ENCODE assay signal across 20 cellular contexts in the genomic region with DNA sequence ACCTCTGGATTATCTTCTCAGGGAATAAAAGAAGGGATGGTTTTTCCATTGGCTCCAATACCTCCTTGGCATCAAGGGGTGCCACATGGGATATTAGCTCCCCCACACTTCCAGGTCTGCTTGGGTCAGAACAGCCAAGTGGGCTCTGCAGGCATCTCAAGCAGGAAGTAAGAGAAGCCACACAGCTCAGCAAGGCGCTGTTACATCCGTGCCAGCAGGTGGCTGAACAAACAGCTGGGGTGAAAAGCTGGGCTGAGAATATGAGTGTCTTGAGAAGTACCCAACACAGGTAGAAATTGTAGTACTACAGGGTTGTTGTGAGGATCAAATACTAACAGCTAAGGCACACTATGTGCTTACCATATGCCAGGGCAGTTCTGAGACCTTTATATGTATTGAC.
DNase-seq lines count a peak whose midpoint lies in the region; ATAC-seq, FAIRE-seq and TF ChIP-seq lines count a peak whose summit lies in the region.
"Had no signal": no experiment of that assay in that cellular context is flagged by ENCODE, and none has a peak within 500 bp of the region (broad histone marks: within the 10 kb centered on the region; RNA-seq: fewer than 3 reads in every experiment).

No MANE protein-coding gene starts in this region.

- TF ChIP-seq RAD21 in GM12878 (IDR thresholded peaks at IDR 0.05; ENCODE audit: insufficient read depth, low read depth, low read length) = no peak

- H3K4me1 Mint-ChIP-seq in activated CD8-positive, alpha-beta T cell treated with anti-CD3 and anti-CD28 coated beads for 36 hours (ENCODE audit: low read depth) = no peaks in the 10 kb centered on the region
- H3K4me1 Mint-ChIP-seq in activated CD8-positive, alpha-beta T cell treated with anti-CD3 and anti-CD28 coated beads, Interleukin-2, amount 10 ng/mL, durations not matched to agents 7 days and 5 days (ENCODE audit: low read depth) = peaks cover 3% of the 10 kb centered on the region

- H3K27ac ChIP-seq in GM12878 (ENCODE audit: control insufficient read depth, insufficient read depth) = no peak overlapping the region
- H3K27ac ChIP-seq: A549 had no signal

- RAD21 ChIA-PET in GM12878 (lab: Charles Lee; ENCODE audit: unreplicated experiment) = no interaction called here

- intact Hi-C loops in activated CD8-positive, alpha-beta T cell treated with anti-CD3 and anti-CD28 coated beads for 36 hours (cut with micrococcal nuclease) = no loop called here
- intact Hi-C loops in GM12878 (cut with micrococcal nuclease; ENCODE audit: unreplicated experiment) (no loop called here), Right ventricle myocardium inferior (cut with DNase I) (no loop called here)

- no peaks in the 10 kb centered on the region for H3K79me2 ChIP-seq in GM12878 (ENCODE audit: control insufficient read depth, insufficient read depth, low read length)

- no peak for FAIRE-seq in GM12878 (lab: Jason Lieb, UNC)
- FAIRE-seq: A549, HTR-8/SVneo had no signal

- BruUV-seq in GM12878 (replicated peaks; lab: Mats Ljungman, UMichigan) = no TSS peak

- POLR2A ChIA-PET in activated CD8-positive, alpha-beta T cell treated with anti-CD3 and anti-CD28 coated beads for 36 hours (lab: Charles Lee) = no interaction called here
- POLR2A ChIA-PET in activated CD8-positive, alpha-beta T cell treated with anti-CD3 and anti-CD28 coated beads, Interleukin-2, amount 10 ng/mL, durations not matched to agents 7 days and 5 days (lab: Charles Lee) = no interaction called here
- POLR2A ChIA-PET in GM12878 (lab: Charles Lee) = no interaction called here

- H3K27me3 Mint-ChIP-seq in activated CD8-positive, alpha-beta T cell treated with anti-CD3 and anti-CD28 coated beads for 36 hours = no peaks in the 10 kb centered on the region
- no peaks in the 10 kb centered on the region for H3K27me3 Mint-ChIP-seq in activated CD8-positive, alpha-beta T cell treated with anti-CD3 and anti-CD28 coated beads, Interleukin-2, amount 10 ng/mL, durations not matched to agents 7 days and 5 days (ENCODE audit: low read depth)

- H3K27me3 ChIP-seq in GM12878 (replicated peaks in 1 of 2; ENCODE audit: control insufficient read depth in 2 of 2, insufficient read depth in 2 of 2, low read length in 1 of 2) = no peaks in the 10 kb centered on the region

- CTCF ChIA-PET in activated CD8-positive, alpha-beta T cell treated with anti-CD3 and anti-CD28 coated beads for 36 hours (lab: Charles Lee) = interaction anchor here (1.6 kb wide), 1 partner anchor 102 kb away, joined by 4 read pairs; no protein-coding TSS in a partner anchor
- CTCF ChIA-PET in activated CD8-positive, alpha-beta T cell treated with anti-CD3 and anti-CD28 coated beads, Interleukin-2, amount 10 ng/mL, durations not matched to agents 7 days and 5 days (lab: Charles Lee) = interaction anchor here (0.7 kb wide), 1 partner anchor 1287 kb away, joined by 3 read pairs; no protein-coding TSS in a partner anchor
- CTCF ChIA-PET in GM12878 (lab: Yijun Ruan, JAX) = interaction anchor here (1.3 kb wide), 1 partner anchor 101 kb away, joined by 4 read pairs; no protein-coding TSS in a partner anchor

- TF ChIP-seq CTCF in activated CD8-positive, alpha-beta T cell treated with anti-CD3 and anti-CD28 coated beads for 36 hours (IDR thresholded peaks at IDR 0.05) = no peak
- no peak for TF ChIP-seq CTCF in LNCaP clone FGC (IDR thresholded peaks at IDR 0.05; ENCODE audit: control insufficient read depth, extremely low read depth, insufficient read depth)
- TF ChIP-seq CTCF in GM12878 (IDR thresholded peaks at IDR 0.05 in 2 of 3, conservative IDR thresholded peaks at IDR 0.05 in 1 of 3; ENCODE audit: control insufficient read depth in 2 of 3, extremely low read depth in 1 of 3, insufficient read depth in 1 of 3, low read depth in 3 of 3, low read length in 3 of 3) = no peak

- 0% methylated on average over 2 of the region's 2 CpGs for WGBS in GM12878 (ENCODE audit: insufficient coverage, insufficient replicate concordance, low lambda C conversion rate, missing lambda C conversion rate)

- no peak overlapping the region for H3K9ac ChIP-seq in GM12878 (ENCODE audit: control insufficient read depth, insufficient read depth, low read length)

- TF ChIP-seq EP300 in GM12878 (IDR thresholded peaks at IDR 0.05; ENCODE audit: borderline replicate concordance in 1 of 2, control insufficient read depth in 1 of 2, low read depth in 2 of 2, low read length in 2 of 2) = no peak

- no peak for ATAC-seq in activated CD8-positive, alpha-beta T cell treated with anti-CD3 and anti-CD28 coated beads for 36 hours
- no peak for ATAC-seq in activated CD8-positive, alpha-beta T cell treated with anti-CD3 and anti-CD28 coated beads, Interleukin-2, amount 10 ng/mL, durations not matched to agents 7 days and 5 days
- ATAC-seq in GM12878 (peak; percentile 44; the same call in 2 of the 3 replicates), HG02884 (IDR thresholded peaks at IDR 0.05; ENCODE audit: unreplicated experiment) (no peak), GM18498 (IDR thresholded peaks at IDR 0.05; ENCODE audit: unreplicated experiment) (no peak), Right ventricle myocardium inferior (no peak)
- ATAC-seq: Panc1, SK-N-SH treated with all-trans-retinoic acid at 6 μM for 48 hours had no signal

- no peaks in the 10 kb centered on the region for H4K20me1 ChIP-seq in GM12878 (ENCODE audit: control insufficient read depth, insufficient read depth)

- H3K4me3 ChIP-seq in LNCaP clone FGC (ENCODE audit: low read depth, low read length) (no peak overlapping the region), GM12878 (no peak overlapping the region)
- H3K4me3 ChIP-seq: A549, HAP-1 had no signal

- H3K27ac Mint-ChIP-seq in activated CD8-positive, alpha-beta T cell treated with anti-CD3 and anti-CD28 coated beads for 36 hours = no peak overlapping the region
- no peak overlapping the region for H3K27ac Mint-ChIP-seq in activated CD8-positive, alpha-beta T cell treated with anti-CD3 and anti-CD28 coated beads, Interleukin-2, amount 10 ng/mL, durations not matched to agents 7 days and 5 days
- H3K27ac Mint-ChIP-seq: T-helper 1 cell treated with Interleukin-12 subunit alpha and Interleukin-12 subunit beta and Interleukin-4 antibody, amounts not matched to agents 30 μg/mL and 1 μg/mL, for 36 hours had no signal

- H3K36me3 ChIP-seq in GM12878 (ENCODE audit: control insufficient read depth in 2 of 2, insufficient read depth in 2 of 2, low read length in 1 of 2) = no peaks in the 10 kb centered on the region
- H3K36me3 ChIP-seq: HAP-1 had no signal

- H3K4me1 ChIP-seq in GM12878 (ENCODE audit: control insufficient read depth, insufficient read depth, low read length) = no peaks in the 10 kb centered on the region
- H3K4me1 ChIP-seq: A549, HAP-1 had no signal

- H3K4me2 ChIP-seq in GM12878 (ENCODE audit: control insufficient read depth, insufficient read depth) = no peak overlapping the region
- H3K4me2 ChIP-seq: A549 had no signal

- no peak for TF ChIP-seq POLR2A in GM12878 (IDR thresholded peaks at IDR 0.05; ENCODE audit: low read depth, low read length)

- in situ Hi-C loops in GM12878 (cut with MboI) = no loop called here

- no peak overlapping the region for H2AFZ ChIP-seq in GM12878 (ENCODE audit: control insufficient read depth, low read depth, low read length)

- SMC1A ChIA-PET in GM12878 (lab: Charles Lee; ENCODE audit: uncharacterized antibody, unreplicated experiment) = no interaction called here

- peak; percentile 3 for DNase-seq in activated CD8-positive, alpha-beta T cell treated with anti-CD3 and anti-CD28 coated beads for 36 hours
- DNase-seq in activated CD8-positive, alpha-beta T cell treated with anti-CD3 and anti-CD28 coated beads, Interleukin-2, amount 10 ng/mL, durations not matched to agents 7 days and 5 days = no peak
- DNase-seq in LNCaP clone FGC (ENCODE audit: low read depth) = peak; percentile 10
- no peak for DNase-seq in GM12878 (ENCODE audit: low read depth, low spot score)
- DNase-seq in midbrain (lab: John Stamatoyannopoulos, UW) = no peak
- no peak for DNase-seq in Right ventricle myocardium inferior (ENCODE audit: missing footprints)
- DNase-seq: COR-L47, DMS153, NCI-H1105, NCI-H2081, SHP77 had no signal

- no peaks in the 10 kb centered on the region for H3K36me3 Mint-ChIP-seq in activated CD8-positive, alpha-beta T cell treated with anti-CD3 and anti-CD28 coated beads for 36 hours (ENCODE audit: low read depth)
- H3K36me3 Mint-ChIP-seq in activated CD8-positive, alpha-beta T cell treated with anti-CD3 and anti-CD28 coated beads, Interleukin-2, amount 10 ng/mL, durations not matched to agents 7 days and 5 days (ENCODE audit: low read depth) = no peaks in the 10 kb centered on the region
- H3K36me3 Mint-ChIP-seq: CD14-positive monocyte had no signal

- H3K4me3 Mint-ChIP-seq in activated CD8-positive, alpha-beta T cell treated with anti-CD3 and anti-CD28 coated beads for 36 hours = no peak overlapping the region
- H3K4me3 Mint-ChIP-seq in activated CD8-positive, alpha-beta T cell treated with anti-CD3 and anti-CD28 coated beads, Interleukin-2, amount 10 ng/mL, durations not matched to agents 7 days and 5 days = no peak overlapping the region
- H3K4me3 Mint-ChIP-seq: CD14-positive monocyte; T-helper 1 cell treated with Interleukin-12 subunit alpha and Interleukin-12 subunit beta and Interleukin-4 antibody, amounts not matched to agents 30 μg/mL and 1 μg/mL, for 36 hours had no signal

- no peaks in the 10 kb centered on the region for H3K9me3 ChIP-seq in GM12878 (replicated peaks; ENCODE audit: control insufficient read depth, insufficient read depth, low read length)
- H3K9me3 ChIP-seq: A549, HAP-1 had no signal

- no peaks in the 10 kb centered on the region for H3K9me3 Mint-ChIP-seq in activated CD8-positive, alpha-beta T cell treated with anti-CD3 and anti-CD28 coated beads for 36 hours
- no peaks in the 10 kb centered on the region for H3K9me3 Mint-ChIP-seq in activated CD8-positive, alpha-beta T cell treated with anti-CD3 and anti-CD28 coated beads, Interleukin-2, amount 10 ng/mL, durations not matched to agents 7 days and 5 days (ENCODE audit: insufficient read depth)
- H3K9me3 Mint-ChIP-seq: T-helper 1 cell treated with Interleukin-12 subunit alpha and Interleukin-12 subunit beta and Interleukin-4 antibody, amounts not matched to agents 30 μg/mL and 1 μg/mL, for 36 hours had no signal

TF ChIP-seq in GM12878, 131 proteins besides CTCF, POLR2A, EP300 and RAD21 (continues in another document):
- no peak for TF ChIP-seq RAD51 (IDR thresholded peaks at IDR 0.05)

Comparison
In these comparisons a context has a peak if more than half of its experiments do, and no peak if none do; other contexts are left out.
1. DNase-seq: peak in activated CD8-positive, alpha-beta T cell treated with anti-CD3 and anti-CD28 coated beads for 36 hours (single experiment) and LNCaP clone FGC (single experiment); none in activated CD8-positive, alpha-beta T cell treated with anti-CD3 and anti-CD28 coated beads, Interleukin-2, amount 10 ng/mL, durations not matched to agents 7 days and 5 days (single experiment), GM12878 (single experiment), midbrain (single experiment) and Right ventricle myocardium inferior (single experiment).